In genomic region chrX:53312946-53313745, GRCh38 we compare ENCODE assay signal across 8 cellular contexts. TPM values are rescaled to one million over a fixed set of nuclear protein-coding genes. Genes with fewer than 3 reads are reported as not detected.
DNase-seq lines count a peak whose midpoint lies in the region; ATAC-seq and TF ChIP-seq lines count a peak whose summit lies in the region.

No MANE protein-coding gene starts in this region.

- H3K4me3 ChIP-seq in CD4-positive, CD25-positive, alpha-beta regulatory T cell (ENCODE audit: low read depth, low read length) = no peak overlapping the region

- H3K27ac ChIP-seq in CD4-positive, CD25-positive, alpha-beta regulatory T cell (ENCODE audit: insufficient read depth, low read length, poor library complexity, severe bottlenecking) = no peak overlapping the region

- peak overlapping the region in 1 of 3 donors; percentile 86 for H3K27ac Mint-ChIP-seq in CD4-positive, CD25-positive, alpha-beta regulatory T cell
- no peak overlapping the region for H3K27ac Mint-ChIP-seq in activated CD4-positive, alpha-beta memory T cell treated with anti-CD3 and anti-CD28 coated beads for 36 hours
- peak overlapping the region; percentile 78 for H3K27ac Mint-ChIP-seq in memory B cell

- no peaks in the 10 kb centered on the region for H3K27me3 ChIP-seq in CD4-positive, CD25-positive, alpha-beta regulatory T cell (ENCODE audit: control insufficient read depth, insufficient read depth, low read length)

- DNase-seq in CD4-positive, CD25-positive, alpha-beta regulatory T cell = peak; percentile 33 to 53 (median 52)
- DNase-seq in GM20000 (ENCODE audit: low spot score) (peak; percentile 54), NCI-H345 treated with DMSO at 0.1 percent for 48 hours (lab: John Stamatoyannopoulos, UW; ENCODE audit: unreplicated experiment) (peak; percentile 35), memory B cell (ENCODE audit: low spot score in 2 of 2) (peak; percentile 30 to 59)
- peak; percentile 71 for DNase-seq in activated CD4-positive, alpha-beta memory T cell treated with anti-CD3 and anti-CD28 coated beads for 36 hours
- DNase-seq in effector CD8-positive, alpha-beta T cell (lab: John Stamatoyannopoulos, UW) = peak; percentile 49
- DNase-seq in stimulated activated CD8-positive, alpha-beta memory T cell treated with anti-CD3 and anti-CD28 coated beads, Interleukin-4, amount 100 ng/mL, for 4 hours (ENCODE audit: low read depth in 2 of 2, low spot score in 1 of 2) = peak; percentile 21 to 27

- H3K4me1 Mint-ChIP-seq in CD4-positive, CD25-positive, alpha-beta regulatory T cell = peaks cover 0 to 6% (median 0%) of the 10 kb centered on the region in 4 donors
- H3K4me1 Mint-ChIP-seq in activated CD4-positive, alpha-beta memory T cell treated with anti-CD3 and anti-CD28 coated beads for 36 hours (ENCODE audit: low read depth) = no peaks in the 10 kb centered on the region
- H3K4me1 Mint-ChIP-seq in memory B cell = peaks cover 9% of the 10 kb centered on the region

- peaks cover 7% of the 10 kb centered on the region for H3K27me3 Mint-ChIP-seq in CD4-positive, CD25-positive, alpha-beta regulatory T cell
- peaks cover 5% of the 10 kb centered on the region for H3K27me3 Mint-ChIP-seq in activated CD4-positive, alpha-beta memory T cell treated with anti-CD3 and anti-CD28 coated beads for 36 hours
- peaks cover 3% of the 10 kb centered on the region for H3K27me3 Mint-ChIP-seq in memory B cell

- peaks cover 0 to 2% (median 0%) of the 10 kb centered on the region in 7 donors for H3K9me3 Mint-ChIP-seq in CD4-positive, CD25-positive, alpha-beta regulatory T cell
- H3K9me3 Mint-ChIP-seq in activated CD4-positive, alpha-beta memory T cell treated with anti-CD3 and anti-CD28 coated beads for 36 hours = no peaks in the 10 kb centered on the region
- no peaks in the 10 kb centered on the region for H3K9me3 Mint-ChIP-seq in memory B cell

- H3K9me3 ChIP-seq in CD4-positive, CD25-positive, alpha-beta regulatory T cell (ENCODE audit: control insufficient read depth in 2 of 2, low read length in 2 of 2) = no peaks in the 10 kb centered on the region

- peaks cover 3% of the 10 kb centered on the region for H3K36me3 Mint-ChIP-seq in CD4-positive, CD25-positive, alpha-beta regulatory T cell
- no peaks in the 10 kb centered on the region for H3K36me3 Mint-ChIP-seq in activated CD4-positive, alpha-beta memory T cell treated with anti-CD3 and anti-CD28 coated beads for 36 hours
- no peaks in the 10 kb centered on the region for H3K36me3 Mint-ChIP-seq in memory B cell

- H3K4me3 Mint-ChIP-seq in CD4-positive, CD25-positive, alpha-beta regulatory T cell = no peak overlapping the region
- H3K4me3 Mint-ChIP-seq in activated CD4-positive, alpha-beta memory T cell treated with anti-CD3 and anti-CD28 coated beads for 36 hours = no peak overlapping the region
- peak overlapping the region; percentile 17 for H3K4me3 Mint-ChIP-seq in memory B cell

- TF ChIP-seq CTCF in GM20000 (IDR thresholded peaks at IDR 0.05; ENCODE audit: extremely low read depth, missing control alignments) = peak; percentile 59

- H3K4me1 ChIP-seq in CD4-positive, CD25-positive, alpha-beta regulatory T cell (ENCODE audit: control insufficient read depth, insufficient read depth, low read length, poor library complexity, severe bottlenecking) = no peaks in the 10 kb centered on the region

- POLR2A ChIA-PET in activated CD4-positive, alpha-beta memory T cell treated with anti-CD3 and anti-CD28 coated beads for 36 hours (lab: Charles Lee) = no interaction called here

- peak in 1 of 2 donors; percentile 39 for ATAC-seq in CD4-positive, CD25-positive, alpha-beta regulatory T cell (ENCODE audit: low read depth in 2 of 2)
- peak; percentile 73 for ATAC-seq in memory B cell (ENCODE audit: low read depth)
- no peak for ATAC-seq in HG02759 (IDR thresholded peaks at IDR 0.05; ENCODE audit: unreplicated experiment)

- no peaks in the 10 kb centered on the region for H3K36me3 ChIP-seq in CD4-positive, CD25-positive, alpha-beta regulatory T cell (ENCODE audit: control insufficient read depth, insufficient read depth, low read length)

- intact Hi-C loops in activated CD4-positive, alpha-beta memory T cell treated with anti-CD3 and anti-CD28 coated beads for 36 hours (cut with micrococcal nuclease) = no loop called here

- CTCF ChIA-PET in activated CD4-positive, alpha-beta memory T cell treated with anti-CD3 and anti-CD28 coated beads for 36 hours (lab: Charles Lee) = interaction anchor here (0.6 to 5.9 kb wide), 38 partner anchors 8 to 1474 kb away, joined by 3 to 72 read pairs (median 4); partner anchors contain the start of gene KDM5C

RNA-seq across cellular contexts. Expression of gene IQSEC2, which starts 31.8 kb away (rescaled TPM):
- 0.39 TPM for total RNA-seq in CD4-positive, CD25-positive, alpha-beta regulatory T cell
- under 1 TPM in 3 of 4 donors, not detected in 1; 0.15 to 0.42 (median 0.31) TPM for polyA plus RNA-seq in CD4-positive, CD25-positive, alpha-beta regulatory T cell
- under 1 TPM; 0.39 to 0.74 TPM for total RNA-seq in activated CD4-positive, alpha-beta memory T cell treated with anti-CD3 and anti-CD28 coated beads for 36 hours
